ENCODE assay signal across 15 cellular contexts in the genomic region with DNA sequence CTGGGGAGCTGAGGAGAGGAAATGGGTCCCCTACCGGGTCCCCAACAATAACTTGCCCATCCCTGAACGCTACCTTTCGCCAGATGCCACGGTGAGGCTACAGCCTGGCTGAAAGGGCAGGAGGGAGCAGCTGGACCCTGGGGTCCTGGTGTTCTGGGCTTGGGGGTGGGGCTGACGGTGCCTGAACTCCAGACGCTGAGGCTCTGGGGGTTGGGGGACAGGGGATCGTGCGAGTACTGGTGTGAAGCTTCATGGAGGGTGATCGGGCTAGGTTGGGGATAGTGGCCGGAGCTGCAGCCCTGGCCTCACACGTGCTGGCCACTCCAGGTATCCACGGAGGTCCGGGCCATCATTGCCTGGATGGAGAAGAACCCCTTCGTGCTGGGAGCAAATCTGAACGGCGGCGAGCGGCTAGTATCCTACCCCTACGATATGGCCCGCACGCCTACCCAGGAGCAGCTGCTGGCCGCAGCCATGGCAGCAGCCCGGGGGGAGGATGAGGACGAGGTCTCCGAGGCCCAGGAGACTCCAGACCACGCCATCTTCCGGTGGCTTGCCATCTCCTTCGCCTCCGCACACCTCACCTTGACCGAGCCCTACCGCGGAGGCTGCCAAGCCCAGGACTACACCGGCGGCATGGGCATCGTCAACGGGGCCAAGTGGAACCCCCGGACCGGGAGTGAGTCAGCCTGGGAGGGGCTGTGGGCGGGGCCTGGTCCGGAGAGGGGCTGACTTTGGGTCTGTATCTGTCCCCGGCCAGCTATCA. TPM values are rescaled to one million over a fixed set of nuclear protein-coding genes. Genes with fewer than 3 reads are reported as not detected.
DNase-seq lines count a peak whose midpoint lies in the region; ATAC-seq, FAIRE-seq and TF ChIP-seq lines count a peak whose summit lies in the region.
"Had no signal": no experiment of that assay in that cellular context is flagged by ENCODE, and none has a peak within 500 bp of the region (broad histone marks: within the 10 kb centered on the region; RNA-seq: fewer than 3 reads in every experiment).

No MANE protein-coding gene starts in this region.

- H3K4me1 ChIP-seq in A549: peaks cover 4% of the 10 kb centered on the region; the same call in 1 of the 3 replicates

- DNase-seq in A549 (ENCODE audit: low read depth in 1 of 2, low spot score in 1 of 2): no peak
- peak; percentile 26 for DNase-seq in DMS153 treated with DMSO at 0.1 percent for 48 hours (lab: John Stamatoyannopoulos, UW; ENCODE audit: unreplicated experiment)
- peak; percentile 74 for DNase-seq in NCI-H345 (lab: John Stamatoyannopoulos, UW)
- peak; percentile 65 for DNase-seq in iPS-NIHi7 (ENCODE audit: extremely low spot score)
- DNase-seq in NCI-H82 (lab: John Stamatoyannopoulos, UW): no peak
- DNase-seq: activated CD4-positive, alpha-beta T cell treated with anti-CD3 and anti-CD28 coated beads, Interleukin-2, amount 50 U/mL, for 1 hour; cortex of kidney; esophagus squamous epithelium; heart right ventricle; NCI-H510A treated with DMSO at 0.1 percent for 48 hours; stimulated activated CD4-positive, alpha-beta T cell treated with anti-CD3 and anti-CD28 coated beads, Interleukin-12 subunit alpha, Interleukin-12 subunit beta, amount 100 ng/mL, for 4 hours had no signal

- no peak for TF ChIP-seq POLR2A in A549 (IDR thresholded peaks at IDR 0.05; ENCODE audit: low read length)

- no peaks in the 10 kb centered on the region for H3K9me3 ChIP-seq in A549
- H3K9me3 ChIP-seq: esophagus squamous epithelium, heart right ventricle had no signal

- no peak overlapping the region for H3K4me3 ChIP-seq in A549
- H3K4me3 ChIP-seq: esophagus squamous epithelium, heart right ventricle had no signal

- H3K4me2 ChIP-seq in A549: peak overlapping the region; percentile 44

- TF ChIP-seq RAD21 in A549 (conservative IDR thresholded peaks at IDR 0.05 in 1 of 2, IDR thresholded peaks at IDR 0.05 in 1 of 2): no peak

- 0 out of 6 replicates have a peak overlapping the region, but pooled peaks of 1 of the 2 experiments have one; percentile 11 for H3K27ac ChIP-seq in A549
- H3K27ac ChIP-seq: heart right ventricle had no signal

- WGBS in A549 (ENCODE audit: missing lambda C conversion rate): 51% methylated on average over 24 of the region's 41 CpGs

- ATAC-seq in A549 (peak; percentile 17 to 44; a peak in 3 of 6 replicates), HG02571 (IDR thresholded peaks at IDR 0.05; ENCODE audit: unreplicated experiment) (no peak), GM18517 (IDR thresholded peaks at IDR 0.05; ENCODE audit: unreplicated experiment) (no peak)
- no peak for ATAC-seq in activated CD4-positive, CD25-positive, alpha-beta regulatory T cell treated with anti-CD3 and anti-CD28 coated beads, Interleukin-2, amount 50 U/mL, for 24 hours
- ATAC-seq: heart right ventricle had no signal

- no peak for TF ChIP-seq CTCF in A549 (IDR thresholded peaks at IDR 0.05)

- no peak for FAIRE-seq in A549 (lab: Jason Lieb, UNC)
- FAIRE-seq: GM12892 had no signal

- POLR2A ChIA-PET in A549 (lab: Yijun Ruan, JAX): no interaction called here

- CTCF ChIA-PET in A549 (lab: Yijun Ruan, JAX): interaction anchor here (1.1 kb wide), 1 partner anchor 10 kb away, joined by 4 read pairs; no protein-coding TSS in a partner anchor

- no peak for TF ChIP-seq EP300 in A549 (IDR thresholded peaks at IDR 0.05)

TF ChIP-seq in A549, 52 proteins besides CTCF, POLR2A, EP300 and RAD21 (continues in another document):
- TF ChIP-seq ATOH8 (CRISPR knock-in tag; IDR thresholded peaks at IDR 0.05; ENCODE audit: low read depth): no peak
- TF ChIP-seq REST (IDR thresholded peaks at IDR 0.05): no peak
- TF ChIP-seq BHLHE40 (IDR thresholded peaks at IDR 0.05; ENCODE audit: low read depth, low read length): no peak
- TF ChIP-seq USF2 (IDR thresholded peaks at IDR 0.05): no peak
- no peak for TF ChIP-seq HOXA7 (CRISPR knock-in tag; IDR thresholded peaks at IDR 0.05)
- TF ChIP-seq JUN (IDR thresholded peaks at IDR 0.05): 0 out of 5 replicates have a peak, but pooled peaks of 1 of the 2 experiments have one; percentile 28
- no peak for TF ChIP-seq TP53 (CRISPR knock-in tag; IDR thresholded peaks at IDR 0.05)
- TF ChIP-seq NFE2L2 (conservative IDR thresholded peaks at IDR 0.05; ENCODE audit: low read length): no peak
- no peak for TF ChIP-seq EHF (CRISPR knock-in tag; IDR thresholded peaks at IDR 0.05)
- peak; percentile 26; the same call in 1 of the 2 replicates for TF ChIP-seq MAX (IDR thresholded peaks at IDR 0.05)
- no peak for TF ChIP-seq ZSCAN20 (CRISPR knock-in tag; IDR thresholded peaks at IDR 0.05)
- TF ChIP-seq RARB (CRISPR knock-in tag; IDR thresholded peaks at IDR 0.05): no peak
- TF ChIP-seq GATA3 (IDR thresholded peaks at IDR 0.05; ENCODE audit: borderline replicate concordance): peak; percentile 13; the same call in 1 of the 2 replicates

RNA-seq across cellular contexts. Expression of gene AEBP1, which starts 8.3 kb away (rescaled TPM):
- polyA plus RNA-seq in A549 (2011; rRNA removed) (not detected in 2 replicates), A549 (2017; fragmentation: RNase III; extraction: RNeasy Plus Mini Kit Qiagen cat#74134 plus additional on column Dnase treatment) (not detected in 3 replicates)
- not detected in 2 replicates for polyA plus RNA-seq in A549 (2012; cell fraction: cytosol; rRNA removed)
- 0.02 TPM in 1 of 2 replicates, not detected in the other for polyA plus RNA-seq in A549 (2012; cell fraction: nucleus; rRNA removed)
- polyA minus RNA-seq in A549 (2011; rRNA and poly(A)+ RNA removed): not detected in 2 replicates

RNA-seq across cellular contexts. Expression of gene POLD2, which starts 10.9 kb away (rescaled TPM):
- 126 and 132 TPM in 2 replicates for polyA plus RNA-seq in A549 (2011; rRNA removed)
- 266 and 297 TPM in 2 replicates for polyA plus RNA-seq in A549 (2012; cell fraction: cytosol; rRNA removed)
- polyA plus RNA-seq in A549 (2012; cell fraction: nucleus; rRNA removed): 269 and 274 TPM in 2 replicates
- polyA plus RNA-seq in A549 (2017; fragmentation: RNase III; extraction: RNeasy Plus Mini Kit Qiagen cat#74134 plus additional on column Dnase treatment): 138 TPM in 3 replicates
- 62.7 and 104 TPM in 2 replicates for polyA minus RNA-seq in A549 (2011; rRNA and poly(A)+ RNA removed)

RNA-seq across cellular contexts. Expression of gene MYL7, which starts 28.7 kb away (rescaled TPM):
- not detected in 2 replicates for polyA plus RNA-seq in A549 (2011; rRNA removed)
- polyA plus RNA-seq in A549 (2012; cell fraction: cytosol; rRNA removed): not detected in 2 replicates
- 0.22 TPM in 1 of 2 replicates, not detected in the other for polyA plus RNA-seq in A549 (2012; cell fraction: nucleus; rRNA removed)
- not detected in 3 replicates for polyA plus RNA-seq in A549 (2017; fragmentation: RNase III; extraction: RNeasy Plus Mini Kit Qiagen cat#74134 plus additional on column Dnase treatment)
- polyA minus RNA-seq in A549 (2011; rRNA and poly(A)+ RNA removed): not detected in 2 replicates

RNA-seq across cellular contexts. Expression of gene POLM, which starts 30.1 kb away (rescaled TPM):
- polyA plus RNA-seq in A549 (2011; rRNA removed) (4.6 and 6.4 TPM in 2 replicates), A549 (2017; fragmentation: RNase III; extraction: RNeasy Plus Mini Kit Qiagen cat#74134 plus additional on column Dnase treatment) (5.5 to 7.3 TPM (median 6.6 TPM) in 3 replicates)
- 5.3 and 6.1 TPM in 2 replicates for polyA plus RNA-seq in A549 (2012; cell fraction: cytosol; rRNA removed)
- polyA plus RNA-seq in A549 (2012; cell fraction: nucleus; rRNA removed): 25.0 and 32.7 TPM in 2 replicates
- polyA minus RNA-seq in A549 (2011; rRNA and poly(A)+ RNA removed): 8.1 and 13.8 TPM in 2 replicates

RNA-seq across cellular contexts. Expression of gene PGAM2, which starts 47.0 kb away (rescaled TPM):
- polyA plus RNA-seq in A549 (2011; rRNA removed) (not detected in 2 replicates), A549 (2017; fragmentation: RNase III; extraction: RNeasy Plus Mini Kit Qiagen cat#74134 plus additional on column Dnase treatment) (not detected in 3 replicates)
- polyA plus RNA-seq in A549 (2012; cell fraction: cytosol; rRNA removed): not detected in 2 replicates
- 0.29 and 0.37 TPM in 2 replicates for polyA plus RNA-seq in A549 (2012; cell fraction: nucleus; rRNA removed)
- not detected in 2 replicates for polyA minus RNA-seq in A549 (2011; rRNA and poly(A)+ RNA removed)

Comparison
In these comparisons a context has a peak if more than half of its experiments do, and no peak if none do; other contexts are left out.
1. ATAC-seq: peak in A549 (2 of 2); none in activated CD4-positive, CD25-positive, alpha-beta regulatory T cell treated with anti-CD3 and anti-CD28 coated beads, Interleukin-2, amount 50 U/mL, for 24 hours (0 of 2), HG02571 (single experiment) and GM18517 (single experiment).
2. DNase-seq: peak in DMS153 treated with DMSO at 0.1 percent for 48 hours (single experiment), NCI-H345 (single experiment) and iPS-NIHi7 (single experiment); none in A549 (0 of 2) and NCI-H82 (single experiment).